9 cellular contexts compared by ENCODE assay signal in the genomic region with DNA sequence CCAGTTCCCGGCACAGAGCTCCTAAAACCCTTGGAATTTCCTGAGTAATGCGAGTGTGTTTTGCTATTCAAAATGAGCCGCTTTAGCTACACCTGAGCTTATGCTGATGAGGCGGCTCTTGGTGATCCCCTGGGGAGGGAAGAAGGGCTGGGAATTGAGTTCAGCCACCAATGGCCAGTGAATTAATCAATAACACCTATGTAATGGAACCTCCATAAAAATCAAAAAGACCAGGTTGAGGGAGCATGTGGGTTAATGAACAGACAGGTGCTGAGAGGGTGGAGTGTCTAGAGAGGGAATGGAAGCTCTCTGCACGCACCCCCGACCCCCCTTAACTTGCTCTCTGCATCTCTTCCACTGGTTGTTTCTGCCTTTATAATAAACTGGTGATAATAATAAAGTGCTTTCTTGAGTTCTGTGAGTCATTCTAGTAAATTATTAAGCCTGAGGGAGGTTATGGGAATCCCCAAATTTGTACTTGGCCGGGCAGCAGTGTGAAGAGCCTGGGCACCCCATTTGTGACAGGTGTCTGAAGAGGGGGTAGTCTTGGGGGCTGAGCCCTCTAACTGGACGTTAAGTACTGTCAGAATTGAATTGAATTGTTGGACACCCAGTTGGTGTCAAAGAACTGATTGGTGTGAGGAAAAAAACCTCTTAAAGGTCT. TPM values are rescaled to one million over a fixed set of nuclear protein-coding genes. Genes with fewer than 3 reads are reported as not detected.
A peak's percentile ranks its signal among the peaks of the same experiment; 100 is the strongest.
DNase-seq lines count a peak whose midpoint lies in the region; ATAC-seq and TF ChIP-seq lines count a peak whose summit lies in the region.
"Had no signal": no experiment of that assay in that cellular context is flagged by ENCODE, and none has a peak within 500 bp of the region (broad histone marks: within the 10 kb centered on the region; RNA-seq: fewer than 3 reads in every experiment).

No MANE protein-coding gene starts in this region.

- H3K4me3 ChIP-seq in HUES6 (ENCODE audit: low read depth, low read length) (peak overlapping the region; percentile 35), mesenchymal stem cell (ENCODE audit: insufficient read depth in 1 of 2, low read depth in 1 of 2, low read length in 2 of 2) (peak overlapping the region in 1 of 2 experiments; percentile 58), uterus (no peak overlapping the region)

- peaks cover 51% of the 10 kb centered on the region for H3K4me1 ChIP-seq in HUES6 (ENCODE audit: control insufficient read depth, insufficient read depth, low read length)
- peaks cover 4% of the 10 kb centered on the region for H3K4me1 ChIP-seq in mesenchymal stem cell (ENCODE audit: control insufficient read depth, insufficient read depth, low read depth, low read length)
- peaks cover 0 to 5% of the 10 kb centered on the region in 2 donors for H3K4me1 ChIP-seq in uterus

- H3K4me2 ChIP-seq in mesenchymal stem cell (ENCODE audit: low read length, poor library complexity, severe bottlenecking) = peak overlapping the region; percentile 83

- no peak overlapping the region for H4K91ac ChIP-seq in mesenchymal stem cell (ENCODE audit: low read length)

- H3K9ac ChIP-seq in HUES6 (ENCODE audit: low read length) = peak overlapping the region; percentile 37
- peak overlapping the region; percentile 76 for H3K9ac ChIP-seq in mesenchymal stem cell (ENCODE audit: low read length)

- TF ChIP-seq POLR2A in uterus (IDR thresholded peaks at IDR 0.05) = no peak

- no peak overlapping the region for H4K8ac ChIP-seq in mesenchymal stem cell (ENCODE audit: low read length)

- no peak overlapping the region for H3K18ac ChIP-seq in mesenchymal stem cell (ENCODE audit: low read depth in 1 of 2, low read length in 2 of 2)

- no peak overlapping the region for H2AFZ ChIP-seq in mesenchymal stem cell (ENCODE audit: low read depth, low read length)

- H3K14ac ChIP-seq in mesenchymal stem cell (ENCODE audit: low read length in 2 of 2) = no peak overlapping the region

- H3K79me1 ChIP-seq in mesenchymal stem cell (replicated peaks; ENCODE audit: low read length, poor library complexity, severe bottlenecking) = no peaks in the 10 kb centered on the region

- H3K36me3 ChIP-seq in HUES6 (ENCODE audit: control insufficient read depth, insufficient read depth, low read length) (no peaks in the 10 kb centered on the region), mesenchymal stem cell (ENCODE audit: control insufficient read depth in 1 of 2, insufficient read depth in 2 of 2, low read depth in 1 of 2, low read length in 2 of 2) (no peaks in the 10 kb centered on the region), uterus (no peaks in the 10 kb centered on the region)

- 25% methylated on average over 5 of the region's 8 CpGs for WGBS in mesenchymal stem cell

- no peak overlapping the region for H2BK15ac ChIP-seq in mesenchymal stem cell (ENCODE audit: low read depth, poor library complexity, severe bottlenecking)

- H3K9me3 ChIP-seq in HUES6 (ENCODE audit: control insufficient read depth, insufficient read depth, low read depth, low read length) (no peaks in the 10 kb centered on the region), mesenchymal stem cell (ENCODE audit: control insufficient read depth, low read length) (no peaks in the 10 kb centered on the region), uterus (no peaks in the 10 kb centered on the region)

- no peak overlapping the region for H2BK12ac ChIP-seq in mesenchymal stem cell (ENCODE audit: low read length in 2 of 2)

- H3K27ac ChIP-seq in HUES6 (ENCODE audit: low read depth, low read length) (peak overlapping the region; percentile 49), mesenchymal stem cell (ENCODE audit: low read length, poor library complexity, severe bottlenecking) (peak overlapping the region; percentile 66), uterus (peak overlapping the region in 1 of 2 donors; percentile 40)

- intact Hi-C loops in uterus (cut with DNase I; ENCODE audit: low total_unique reads) = no loop called here

- peak overlapping the region; percentile 61 for H2BK120ac ChIP-seq in mesenchymal stem cell (ENCODE audit: low read depth, low read length)

- no peak overlapping the region for H2AK5ac ChIP-seq in mesenchymal stem cell (ENCODE audit: low read length, severe bottlenecking)

- ATAC-seq in GM18508 (IDR thresholded peaks at IDR 0.05; ENCODE audit: insufficient read depth, unreplicated experiment) (peak; percentile 47), GM21786 (IDR thresholded peaks at IDR 0.05; ENCODE audit: unreplicated experiment) (peak; percentile 50), GM21360 (IDR thresholded peaks at IDR 0.05; ENCODE audit: unreplicated experiment) (no peak)

- no peak overlapping the region for H3K23ac ChIP-seq in mesenchymal stem cell (ENCODE audit: low read length in 2 of 2)

- no peak overlapping the region for H2BK5ac ChIP-seq in mesenchymal stem cell (ENCODE audit: low read depth, low read length, poor library complexity, severe bottlenecking)

- DNase-seq in mesenchymal stem cell = no peak
- no peak for DNase-seq in uterus
- DNase-seq in NK-92 (lab: John Stamatoyannopoulos, UW; ENCODE audit: unreplicated experiment) = no peak
- DNase-seq in NAMALWA (ENCODE audit: low spot score) = no peak
- DNase-seq: T-helper 2 cell had no signal

- H3K27me3 ChIP-seq in HUES6 (ENCODE audit: control insufficient read depth, insufficient read depth, low read length) = no peaks in the 10 kb centered on the region
- H3K27me3 ChIP-seq in mesenchymal stem cell (ENCODE audit: control insufficient read depth in 1 of 2, insufficient read depth in 1 of 2, low read length in 2 of 2) = no peaks in the 10 kb centered on the region
- no peaks in the 10 kb centered on the region for H3K27me3 ChIP-seq in uterus

- no peak overlapping the region for H3K4ac ChIP-seq in mesenchymal stem cell (ENCODE audit: low read depth in 1 of 2, low read length in 2 of 2)

- no peak for TF ChIP-seq CTCF in uterus (IDR thresholded peaks at IDR 0.05)

RNA-seq across cellular contexts. Expression of gene SERPINB1, which starts 24.7 kb away (rescaled TPM):
- polyA plus RNA-seq in mesenchymal stem cell (2013, experiment 1 of 2) = 22.3 TPM
- 23.4 TPM for polyA plus RNA-seq in mesenchymal stem cell (2013, experiment 2 of 2)
- 10 to 100 TPM in 2 of 4 donors, 1 to 10 TPM in 2; 7.7 to 28.2 (median 17.2) TPM for total RNA-seq in uterus

RNA-seq across cellular contexts. Expression of gene SERPINB9, which starts 36.8 kb away (rescaled TPM):
- 11.1 TPM for polyA plus RNA-seq in mesenchymal stem cell (2013, experiment 1 of 2)
- polyA plus RNA-seq in mesenchymal stem cell (2013, experiment 2 of 2) = 11.3 TPM
- total RNA-seq in uterus = 10 to 100 TPM in 2 of 4 donors, 1 to 10 TPM in 2; 8.7 to 17.7 (median 10.8) TPM
